Comparison of ENCODE assay signal across 1 cellular context in the genomic region with DNA sequence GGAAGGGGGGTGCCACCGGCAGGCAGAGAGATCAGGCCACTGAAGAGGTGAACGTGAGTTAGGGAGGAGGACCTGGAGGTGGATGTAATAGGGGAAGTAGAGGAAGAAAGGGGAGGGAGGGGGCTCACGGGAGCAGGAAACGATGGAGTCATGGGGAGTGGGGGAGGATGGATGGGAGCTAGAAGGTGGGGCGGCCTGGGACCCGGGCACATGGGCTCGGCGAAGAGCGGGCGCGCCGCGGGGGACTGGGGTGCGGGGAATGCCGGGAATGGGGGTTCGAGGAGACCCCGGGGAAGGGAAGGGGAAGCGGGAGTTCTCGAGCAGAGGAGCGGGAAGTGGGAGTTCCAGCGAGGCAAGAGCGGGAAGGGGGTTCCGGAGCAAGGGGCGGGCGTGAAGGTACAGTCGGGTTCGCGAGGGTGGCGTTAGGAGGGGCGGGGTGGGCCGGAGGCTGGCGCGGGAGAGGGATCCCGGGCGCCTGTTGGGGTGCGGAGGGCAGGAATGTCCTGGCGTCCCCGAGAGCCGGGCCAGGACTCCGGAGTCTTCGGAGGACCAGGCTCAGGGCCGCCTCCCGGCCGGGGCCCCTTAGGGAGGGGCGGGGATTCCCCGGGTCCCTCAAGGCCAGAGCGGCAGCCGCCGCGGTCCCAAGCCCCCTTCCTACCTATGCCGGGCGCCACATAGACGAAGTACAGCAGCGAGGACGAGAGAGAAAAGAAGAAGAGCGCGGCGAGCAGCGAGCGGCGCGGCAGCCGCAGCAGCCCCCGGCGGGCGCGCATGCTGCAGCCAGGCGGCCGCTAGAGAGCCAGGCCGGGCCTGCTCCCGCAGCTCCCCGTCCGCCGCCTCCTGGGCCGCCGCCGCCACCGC.
TF ChIP-seq lines count a peak whose summit lies in the region.

No MANE protein-coding gene starts in this region.

TF ChIP-seq in GM12878, 131 proteins besides CTCF, POLR2A, EP300 and RAD21 (continued from another document and continues in another):
- TF ChIP-seq IRF3 (IDR thresholded peaks at IDR 0.05) (no peak), EGR1 (IDR thresholded peaks at IDR 0.05; ENCODE audit: borderline replicate concordance in 1 of 2, low read depth in 2 of 2, low read length in 2 of 2) (0 out of 3 replicates have a peak, but pooled peaks of 1 of the 2 experiments have one; percentile 13), GABPA (IDR thresholded peaks at IDR 0.05; ENCODE audit: low read depth) (no peak), SUPT20H (IDR thresholded peaks at IDR 0.05; ENCODE audit: borderline replicate concordance, control insufficient read depth, low read depth, low read length) (no peak), STAT1 (conservative IDR thresholded peaks at IDR 0.05) (no peak), SIX5 (IDR thresholded peaks at IDR 0.05; ENCODE audit: low read depth, low read length, severe bottlenecking) (no peak), IKZF1 (conservative IDR thresholded peaks at IDR 0.05) (peak; percentile 70), NR2F1 (conservative IDR thresholded peaks at IDR 0.05) (peak; percentile 65; the same call in 1 of the 2 replicates), NBN (IDR thresholded peaks at IDR 0.05) (peak; percentile 70; the same call in 1 of the 2 replicates), EED (IDR thresholded peaks at IDR 0.05; ENCODE audit: low read depth) (peak; percentile 61), KDM1A (IDR thresholded peaks at IDR 0.05; ENCODE audit: borderline replicate concordance) (no peak), CREB1 (IDR thresholded peaks at IDR 0.05; ENCODE audit: low read depth) (no peak), BACH1 (IDR thresholded peaks at IDR 0.05; ENCODE audit: borderline replicate concordance) (no peak), NFIC (IDR thresholded peaks at IDR 0.05; ENCODE audit: low read depth, low read length) (no peak), IKZF2 (IDR thresholded peaks at IDR 0.05) (peak; percentile 62 to 72), MTA2 (IDR thresholded peaks at IDR 0.05; ENCODE audit: low read depth) (no peak), HCFC1 (IDR thresholded peaks at IDR 0.05; ENCODE audit: low read length) (no peak), TARDBP (IDR thresholded peaks at IDR 0.05; ENCODE audit: borderline replicate concordance) (no peak), TCF3 (IDR thresholded peaks at IDR 0.05; ENCODE audit: borderline replicate concordance, insufficient read depth, low read depth, low read length) (no peak), YY1 (IDR thresholded peaks at IDR 0.05; ENCODE audit: low read depth, low read length) (0 out of 2 replicates have a peak, but pooled peaks have one; percentile 8), BRCA1 (IDR thresholded peaks at IDR 0.05; ENCODE audit: low read depth, low read length) (no peak), MAX (IDR thresholded peaks at IDR 0.05; ENCODE audit: low read depth, low read length) (no peak), SUZ12 (IDR thresholded peaks at IDR 0.05; ENCODE audit: unreplicated experiment) (no peak), CREM (IDR thresholded peaks at IDR 0.05; ENCODE audit: low read depth) (no peak), DPF2 (IDR thresholded peaks at IDR 0.05) (peak; percentile 71), ZNF217 (IDR thresholded peaks at IDR 0.05) (no peak), EZH2 (IDR thresholded peaks at IDR 0.05; ENCODE audit: borderline replicate concordance, control insufficient read depth, low read depth, low read length) (no peak), GATAD2B (conservative IDR thresholded peaks at IDR 0.05; ENCODE audit: low read depth) (peak; percentile 46), RBBP5 (conservative IDR thresholded peaks at IDR 0.05) (no peak), CHD4 (IDR thresholded peaks at IDR 0.05) (no peak), ZSCAN29 (IDR thresholded peaks at IDR 0.05) (0 out of 2 replicates have a peak, but pooled peaks have one; percentile 17), SPI1 (IDR thresholded peaks at IDR 0.05; ENCODE audit: borderline replicate concordance, insufficient read depth, low read depth, low read length) (0 out of 2 replicates have a peak, but pooled peaks have one; percentile 8), ATF7 (IDR thresholded peaks at IDR 0.05; ENCODE audit: low read depth) (no peak)
- TF ChIP-seq, protein P1, sequence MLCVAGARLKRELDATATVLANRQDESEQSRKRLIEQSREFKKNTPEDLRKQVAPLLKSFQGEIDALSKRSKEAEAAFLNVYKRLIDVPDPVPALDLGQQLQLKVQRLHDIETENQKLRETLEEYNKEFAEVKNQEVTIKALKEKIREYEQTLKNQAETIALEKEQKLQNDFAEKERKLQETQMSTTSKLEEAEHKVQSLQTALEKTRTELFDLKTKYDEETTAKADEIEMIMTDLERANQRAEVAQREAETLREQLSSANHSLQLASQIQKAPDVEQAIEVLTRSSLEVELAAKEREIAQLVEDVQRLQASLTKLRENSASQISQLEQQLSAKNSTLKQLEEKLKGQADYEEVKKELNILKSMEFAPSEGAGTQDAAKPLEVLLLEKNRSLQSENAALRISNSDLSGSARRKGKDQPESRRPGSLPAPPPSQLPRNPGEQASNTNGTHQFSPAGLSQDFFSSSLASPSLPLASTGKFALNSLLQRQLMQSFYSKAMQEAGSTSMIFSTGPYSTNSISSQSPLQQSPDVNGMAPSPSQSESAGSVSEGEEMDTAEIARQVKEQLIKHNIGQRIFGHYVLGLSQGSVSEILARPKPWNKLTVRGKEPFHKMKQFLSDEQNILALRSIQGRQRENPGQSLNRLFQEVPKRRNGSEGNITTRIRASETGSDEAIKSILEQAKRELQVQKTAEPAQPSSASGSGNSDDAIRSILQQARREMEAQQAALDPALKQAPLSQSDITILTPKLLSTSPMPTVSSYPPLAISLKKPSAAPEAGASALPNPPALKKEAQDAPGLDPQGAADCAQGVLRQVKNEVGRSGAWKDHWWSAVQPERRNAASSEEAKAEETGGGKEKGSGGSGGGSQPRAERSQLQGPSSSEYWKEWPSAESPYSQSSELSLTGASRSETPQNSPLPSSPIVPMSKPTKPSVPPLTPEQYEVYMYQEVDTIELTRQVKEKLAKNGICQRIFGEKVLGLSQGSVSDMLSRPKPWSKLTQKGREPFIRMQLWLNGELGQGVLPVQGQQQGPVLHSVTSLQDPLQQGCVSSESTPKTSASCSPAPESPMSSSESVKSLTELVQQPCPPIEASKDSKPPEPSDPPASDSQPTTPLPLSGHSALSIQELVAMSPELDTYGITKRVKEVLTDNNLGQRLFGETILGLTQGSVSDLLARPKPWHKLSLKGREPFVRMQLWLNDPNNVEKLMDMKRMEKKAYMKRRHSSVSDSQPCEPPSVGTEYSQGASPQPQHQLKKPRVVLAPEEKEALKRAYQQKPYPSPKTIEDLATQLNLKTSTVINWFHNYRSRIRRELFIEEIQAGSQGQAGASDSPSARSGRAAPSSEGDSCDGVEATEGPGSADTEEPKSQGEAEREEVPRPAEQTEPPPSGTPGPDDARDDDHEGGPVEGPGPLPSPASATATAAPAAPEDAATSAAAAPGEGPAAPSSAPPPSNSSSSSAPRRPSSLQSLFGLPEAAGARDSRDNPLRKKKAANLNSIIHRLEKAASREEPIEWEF (IDR thresholded peaks at IDR 0.05; ENCODE audit: insufficient replicate concordance, low read depth, low read length): no peak
- TF ChIP-seq, protein P2, sequence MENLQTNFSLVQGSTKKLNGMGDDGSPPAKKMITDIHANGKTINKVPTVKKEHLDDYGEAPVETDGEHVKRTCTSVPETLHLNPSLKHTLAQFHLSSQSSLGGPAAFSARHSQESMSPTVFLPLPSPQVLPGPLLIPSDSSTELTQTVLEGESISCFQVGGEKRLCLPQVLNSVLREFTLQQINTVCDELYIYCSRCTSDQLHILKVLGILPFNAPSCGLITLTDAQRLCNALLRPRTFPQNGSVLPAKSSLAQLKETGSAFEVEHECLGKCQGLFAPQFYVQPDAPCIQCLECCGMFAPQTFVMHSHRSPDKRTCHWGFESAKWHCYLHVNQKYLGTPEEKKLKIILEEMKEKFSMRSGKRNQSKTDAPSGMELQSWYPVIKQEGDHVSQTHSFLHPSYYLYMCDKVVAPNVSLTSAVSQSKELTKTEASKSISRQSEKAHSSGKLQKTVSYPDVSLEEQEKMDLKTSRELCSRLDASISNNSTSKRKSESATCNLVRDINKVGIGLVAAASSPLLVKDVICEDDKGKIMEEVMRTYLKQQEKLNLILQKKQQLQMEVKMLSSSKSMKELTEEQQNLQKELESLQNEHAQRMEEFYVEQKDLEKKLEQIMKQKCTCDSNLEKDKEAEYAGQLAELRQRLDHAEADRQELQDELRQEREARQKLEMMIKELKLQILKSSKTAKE (IDR thresholded peaks at IDR 0.05; ENCODE audit: low read depth, poor library complexity, severe bottlenecking): no peak
- TF ChIP-seq, protein P3, sequence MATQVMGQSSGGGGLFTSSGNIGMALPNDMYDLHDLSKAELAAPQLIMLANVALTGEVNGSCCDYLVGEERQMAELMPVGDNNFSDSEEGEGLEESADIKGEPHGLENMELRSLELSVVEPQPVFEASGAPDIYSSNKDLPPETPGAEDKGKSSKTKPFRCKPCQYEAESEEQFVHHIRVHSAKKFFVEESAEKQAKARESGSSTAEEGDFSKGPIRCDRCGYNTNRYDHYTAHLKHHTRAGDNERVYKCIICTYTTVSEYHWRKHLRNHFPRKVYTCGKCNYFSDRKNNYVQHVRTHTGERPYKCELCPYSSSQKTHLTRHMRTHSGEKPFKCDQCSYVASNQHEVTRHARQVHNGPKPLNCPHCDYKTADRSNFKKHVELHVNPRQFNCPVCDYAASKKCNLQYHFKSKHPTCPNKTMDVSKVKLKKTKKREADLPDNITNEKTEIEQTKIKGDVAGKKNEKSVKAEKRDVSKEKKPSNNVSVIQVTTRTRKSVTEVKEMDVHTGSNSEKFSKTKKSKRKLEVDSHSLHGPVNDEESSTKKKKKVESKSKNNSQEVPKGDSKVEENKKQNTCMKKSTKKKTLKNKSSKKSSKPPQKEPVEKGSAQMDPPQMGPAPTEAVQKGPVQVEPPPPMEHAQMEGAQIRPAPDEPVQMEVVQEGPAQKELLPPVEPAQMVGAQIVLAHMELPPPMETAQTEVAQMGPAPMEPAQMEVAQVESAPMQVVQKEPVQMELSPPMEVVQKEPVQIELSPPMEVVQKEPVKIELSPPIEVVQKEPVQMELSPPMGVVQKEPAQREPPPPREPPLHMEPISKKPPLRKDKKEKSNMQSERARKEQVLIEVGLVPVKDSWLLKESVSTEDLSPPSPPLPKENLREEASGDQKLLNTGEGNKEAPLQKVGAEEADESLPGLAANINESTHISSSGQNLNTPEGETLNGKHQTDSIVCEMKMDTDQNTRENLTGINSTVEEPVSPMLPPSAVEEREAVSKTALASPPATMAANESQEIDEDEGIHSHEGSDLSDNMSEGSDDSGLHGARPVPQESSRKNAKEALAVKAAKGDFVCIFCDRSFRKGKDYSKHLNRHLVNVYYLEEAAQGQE (IDR thresholded peaks at IDR 0.05; ENCODE audit: low read depth, low read length): no peak
- TF ChIP-seq, protein P4, sequence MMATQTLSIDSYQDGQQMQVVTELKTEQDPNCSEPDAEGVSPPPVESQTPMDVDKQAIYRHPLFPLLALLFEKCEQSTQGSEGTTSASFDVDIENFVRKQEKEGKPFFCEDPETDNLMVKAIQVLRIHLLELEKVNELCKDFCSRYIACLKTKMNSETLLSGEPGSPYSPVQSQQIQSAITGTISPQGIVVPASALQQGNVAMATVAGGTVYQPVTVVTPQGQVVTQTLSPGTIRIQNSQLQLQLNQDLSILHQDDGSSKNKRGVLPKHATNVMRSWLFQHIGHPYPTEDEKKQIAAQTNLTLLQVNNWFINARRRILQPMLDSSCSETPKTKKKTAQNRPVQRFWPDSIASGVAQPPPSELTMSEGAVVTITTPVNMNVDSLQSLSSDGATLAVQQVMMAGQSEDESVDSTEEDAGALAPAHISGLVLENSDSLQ (IDR thresholded peaks at IDR 0.05): no peak
- TF ChIP-seq, protein P5, sequence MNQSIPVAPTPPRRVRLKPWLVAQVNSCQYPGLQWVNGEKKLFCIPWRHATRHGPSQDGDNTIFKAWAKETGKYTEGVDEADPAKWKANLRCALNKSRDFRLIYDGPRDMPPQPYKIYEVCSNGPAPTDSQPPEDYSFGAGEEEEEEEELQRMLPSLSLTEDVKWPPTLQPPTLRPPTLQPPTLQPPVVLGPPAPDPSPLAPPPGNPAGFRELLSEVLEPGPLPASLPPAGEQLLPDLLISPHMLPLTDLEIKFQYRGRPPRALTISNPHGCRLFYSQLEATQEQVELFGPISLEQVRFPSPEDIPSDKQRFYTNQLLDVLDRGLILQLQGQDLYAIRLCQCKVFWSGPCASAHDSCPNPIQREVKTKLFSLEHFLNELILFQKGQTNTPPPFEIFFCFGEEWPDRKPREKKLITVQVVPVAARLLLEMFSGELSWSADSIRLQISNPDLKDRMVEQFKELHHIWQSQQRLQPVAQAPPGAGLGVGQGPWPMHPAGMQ (IDR thresholded peaks at IDR 0.05; ENCODE audit: borderline replicate concordance): no peak
- TF ChIP-seq, protein P6, sequence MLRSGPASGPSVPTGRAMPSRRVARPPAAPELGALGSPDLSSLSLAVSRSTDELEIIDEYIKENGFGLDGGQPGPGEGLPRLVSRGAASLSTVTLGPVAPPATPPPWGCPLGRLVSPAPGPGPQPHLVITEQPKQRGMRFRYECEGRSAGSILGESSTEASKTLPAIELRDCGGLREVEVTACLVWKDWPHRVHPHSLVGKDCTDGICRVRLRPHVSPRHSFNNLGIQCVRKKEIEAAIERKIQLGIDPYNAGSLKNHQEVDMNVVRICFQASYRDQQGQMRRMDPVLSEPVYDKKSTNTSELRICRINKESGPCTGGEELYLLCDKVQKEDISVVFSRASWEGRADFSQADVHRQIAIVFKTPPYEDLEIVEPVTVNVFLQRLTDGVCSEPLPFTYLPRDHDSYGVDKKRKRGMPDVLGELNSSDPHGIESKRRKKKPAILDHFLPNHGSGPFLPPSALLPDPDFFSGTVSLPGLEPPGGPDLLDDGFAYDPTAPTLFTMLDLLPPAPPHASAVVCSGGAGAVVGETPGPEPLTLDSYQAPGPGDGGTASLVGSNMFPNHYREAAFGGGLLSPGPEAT (IDR thresholded peaks at IDR 0.05; ENCODE audit: low read depth): peak; percentile 40; the same call in 1 of the 2 replicates
